Comparison of ENCODE assay signal across 8 cellular contexts in the genomic region with DNA sequence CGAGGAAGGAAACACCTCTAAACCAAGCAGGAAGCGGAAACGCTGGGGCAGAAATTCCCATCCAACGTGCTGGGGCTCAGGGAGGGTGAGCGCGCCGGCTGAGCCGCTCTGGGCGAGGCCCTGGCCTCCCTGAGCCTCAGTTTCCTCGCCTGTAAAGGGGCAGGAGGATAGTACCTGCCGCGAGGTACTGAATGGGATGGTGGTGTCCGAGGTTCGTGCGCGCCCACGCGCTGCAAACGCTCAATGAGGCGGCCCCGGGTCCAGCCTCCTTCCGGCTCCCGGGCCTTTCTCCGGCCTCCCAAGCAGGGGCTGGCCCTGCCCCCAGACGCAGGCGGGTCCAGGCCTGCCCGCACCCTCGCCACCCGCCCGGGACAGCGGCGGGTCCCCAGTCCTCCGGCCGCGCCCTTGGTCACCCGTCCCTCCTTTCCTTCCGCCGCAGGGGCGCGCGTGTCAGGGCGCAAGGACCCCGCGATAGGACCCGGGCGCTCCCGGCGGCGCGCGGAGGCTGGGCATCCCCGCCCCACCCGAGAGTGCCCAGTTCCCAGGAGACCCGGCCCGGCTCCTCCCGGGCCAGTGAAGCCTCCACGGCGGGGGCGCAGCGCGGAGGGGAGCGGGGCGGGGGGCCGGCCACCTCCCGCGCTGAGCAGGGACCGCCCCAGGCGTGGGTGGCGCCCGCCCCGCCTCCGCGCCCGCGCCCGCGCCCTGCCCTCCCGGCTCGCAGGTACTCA. TPM values are rescaled to one million over a fixed set of nuclear protein-coding genes. Genes with fewer than 3 reads are reported as not detected.
DNase-seq lines count a peak whose midpoint lies in the region; ATAC-seq and TF ChIP-seq lines count a peak whose summit lies in the region.

No MANE protein-coding gene starts in this region.

- no peak for TF ChIP-seq CTCF in lung (IDR thresholded peaks at IDR 0.05; ENCODE audit: control extremely low read depth, extremely low read depth)

- no peaks in the 10 kb centered on the region for H3K36me3 Mint-ChIP-seq in T-helper 2 cell treated with Interferon-gamma antibody and Interleukin-4, amounts not matched to agents 5 μg/mL and 100 μg/mL, for 36 hours (ENCODE audit: low read depth)

- H3K4me3 ChIP-seq in SJCRH30 (peak overlapping the region; percentile 90), lung (peak overlapping the region; percentile 53)

- H3K9me3 ChIP-seq in SJCRH30 (replicated peaks) (no peaks in the 10 kb centered on the region), lung (ENCODE audit: control insufficient read depth in 2 of 2, insufficient read depth in 1 of 2, low read length in 1 of 2) (peaks cover 0 to 2% of the 10 kb centered on the region in 2 donors)

- ATAC-seq in lung (ENCODE audit: insufficient read depth, low FRiP score) (peak; percentile 53), GM18870 (IDR thresholded peaks at IDR 0.05; ENCODE audit: unreplicated experiment) (no peak), GM21717 (IDR thresholded peaks at IDR 0.05; ENCODE audit: unreplicated experiment) (no peak)
- ATAC-seq in stimulated activated naive CD8-positive, alpha-beta T cell treated with anti-CD3 and anti-CD28 coated beads, Interleukin-15, amount 100 ng/mL, for 72 hours, result peak; percentile 67

- WGBS in lung, 2 donors, result 1 to 2% methylated on average over 48 to 79 of the region's 79 CpGs

- H3K4me1 Mint-ChIP-seq in T-helper 2 cell treated with Interferon-gamma antibody and Interleukin-4, amounts not matched to agents 5 μg/mL and 100 μg/mL, for 36 hours (ENCODE audit: low read depth), result peaks cover 3% of the 10 kb centered on the region
- H3K4me1 Mint-ChIP-seq in stimulated activated naive CD8-positive, alpha-beta T cell treated with anti-CD3 and anti-CD28 coated beads, Interleukin-15, amount 100 ng/mL, for 72 hours, result no peaks in the 10 kb centered on the region

- peaks cover 14% of the 10 kb centered on the region; the same call in 1 of the 2 replicates for H3K27me3 ChIP-seq in SJCRH30
- H3K27me3 ChIP-seq in lung (ENCODE audit: control insufficient read depth, insufficient read depth), result peaks cover 7% of the 10 kb centered on the region

- no peaks in the 10 kb centered on the region; the same call in 1 of the 2 replicates for H3K4me1 ChIP-seq in SJCRH30
- peaks cover 0 to 3% of the 10 kb centered on the region in 2 donors for H3K4me1 ChIP-seq in lung (ENCODE audit: control insufficient read depth in 2 of 2, insufficient read depth in 2 of 2, low read length in 2 of 2)

- no peaks in the 10 kb centered on the region for H3K9me3 Mint-ChIP-seq in T-helper 2 cell treated with Interferon-gamma antibody and Interleukin-4, amounts not matched to agents 5 μg/mL and 100 μg/mL, for 36 hours
- H3K9me3 Mint-ChIP-seq in stimulated activated naive CD8-positive, alpha-beta T cell treated with anti-CD3 and anti-CD28 coated beads, Interleukin-15, amount 100 ng/mL, for 72 hours, result no peaks in the 10 kb centered on the region

- H3K27ac ChIP-seq in SJCRH30 (peak overlapping the region; percentile 40), lung (ENCODE audit: low read depth in 1 of 2, low read length in 1 of 2) (no peak overlapping the region)

- H3K27ac Mint-ChIP-seq in T-helper 2 cell treated with Interferon-gamma antibody and Interleukin-4, amounts not matched to agents 5 μg/mL and 100 μg/mL, for 36 hours, result no peak overlapping the region
- H3K27ac Mint-ChIP-seq in stimulated activated naive CD8-positive, alpha-beta T cell treated with anti-CD3 and anti-CD28 coated beads, Interleukin-15, amount 100 ng/mL, for 72 hours, result no peak overlapping the region

- H3K4me3 Mint-ChIP-seq in T-helper 2 cell treated with Interferon-gamma antibody and Interleukin-4, amounts not matched to agents 5 μg/mL and 100 μg/mL, for 36 hours, result peak overlapping the region; percentile 73
- H3K4me3 Mint-ChIP-seq in stimulated activated naive CD8-positive, alpha-beta T cell treated with anti-CD3 and anti-CD28 coated beads, Interleukin-15, amount 100 ng/mL, for 72 hours, result peak overlapping the region; percentile 60 to 70

- peaks cover 25% of the 10 kb centered on the region for H3K27me3 Mint-ChIP-seq in T-helper 2 cell treated with Interferon-gamma antibody and Interleukin-4, amounts not matched to agents 5 μg/mL and 100 μg/mL, for 36 hours (ENCODE audit: low read depth)
- peaks cover 36% of the 10 kb centered on the region for H3K27me3 Mint-ChIP-seq in stimulated activated naive CD8-positive, alpha-beta T cell treated with anti-CD3 and anti-CD28 coated beads, Interleukin-15, amount 100 ng/mL, for 72 hours

- H3K36me3 ChIP-seq in SJCRH30 (no peaks in the 10 kb centered on the region), lung (ENCODE audit: control insufficient read depth in 2 of 2, insufficient read depth in 2 of 2, low read length in 2 of 2) (no peaks in the 10 kb centered on the region)

- peak; percentile 40 for DNase-seq in T-helper 2 cell treated with Interferon-gamma antibody and Interleukin-4, amounts not matched to agents 5 μg/mL and 100 μg/mL, for 36 hours (ENCODE audit: low spot score)
- no peak for DNase-seq in T-helper 2 cell
- DNase-seq in SJCRH30, result peak; percentile 54 to 60
- DNase-seq in cerebellum (ENCODE audit: low spot score), result peak; percentile 59
- DNase-seq in lung (ENCODE audit: low spot score), result no peak
- DNase-seq in stimulated activated naive CD8-positive, alpha-beta T cell treated with anti-CD3 and anti-CD28 coated beads, Interleukin-15, amount 100 ng/mL, for 72 hours, result peak in 1 of 2 donors; percentile 35

RNA-seq across cellular contexts. Expression of gene BEGAIN, which starts 0.5 kb away (rescaled TPM):
- total RNA-seq in SJCRH30 (2014; rRNA removed; shearing (Covaris generic)), result 0.85 and 0.89 TPM in 2 replicates
- total RNA-seq in cerebellum (6.0 TPM), lung (1 to 10 TPM; 1.3 to 1.6 TPM)
- polyA plus RNA-seq in lung, result 1 to 10 TPM in 1 of 2 donors, under 1 TPM in 1; 0.27 to 1.3 TPM

Comparison
In these comparisons a context has a peak if more than half of its experiments do, and no peak if none do; other contexts are left out.
1. DNase-seq: peak in T-helper 2 cell treated with Interferon-gamma antibody and Interleukin-4, amounts not matched to agents 5 μg/mL and 100 μg/mL, for 36 hours (single experiment), SJCRH30 (2 of 2) and cerebellum (single experiment); none in T-helper 2 cell (0 of 5) and lung (single experiment).
2. ATAC-seq: peak in lung (single experiment) and stimulated activated naive CD8-positive, alpha-beta T cell treated with anti-CD3 and anti-CD28 coated beads, Interleukin-15, amount 100 ng/mL, for 72 hours (single experiment); none in GM18870 (single experiment) and GM21717 (single experiment).